7 cellular contexts compared by ENCODE assay signal in the genomic region with DNA sequence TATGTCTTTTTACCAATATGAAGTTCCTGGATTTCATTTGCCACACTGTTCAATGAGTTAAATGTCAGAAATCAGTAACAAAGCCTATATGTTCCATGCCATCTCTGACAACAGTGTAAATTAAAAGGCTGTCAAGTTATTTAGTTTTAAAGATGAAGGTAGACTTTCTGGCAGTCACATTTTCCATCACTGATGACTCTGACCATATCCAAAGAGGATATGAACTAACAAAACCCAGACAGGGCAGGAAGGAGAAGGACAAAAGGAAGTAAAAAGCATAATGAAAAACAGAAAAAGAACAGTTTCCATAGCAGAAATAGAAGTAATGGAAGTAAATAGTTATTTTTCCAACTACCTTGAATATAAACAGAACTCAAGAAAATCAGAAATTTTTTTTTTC.
"Had no signal": no experiment of that assay in that cellular context is flagged by ENCODE, and none has a peak within 500 bp of the region (broad histone marks: within the 10 kb centered on the region; RNA-seq: fewer than 3 reads in every experiment).

No MANE protein-coding gene starts in this region.

- H3K4me1 Mint-ChIP-seq: IgD-negative memory B cell had no signal

- H3K27ac ChIP-seq: HL-60 had no signal

- H3K27me3 Mint-ChIP-seq: IgD-negative memory B cell had no signal

- ATAC-seq: HepG2, K562 had no signal

- H3K4me3 Mint-ChIP-seq: IgD-negative memory B cell had no signal

- FAIRE-seq: HepG2, HTR-8/SVneo had no signal

- DNase-seq: IMR-90, KBM-7 had no signal

- H3K36me3 Mint-ChIP-seq: IgD-negative memory B cell had no signal

- H3K4me3 ChIP-seq: K562 had no signal

- H3K27ac Mint-ChIP-seq: IgD-negative memory B cell had no signal
